ENCODE assay signal across 9 cellular contexts in genomic region chr3:27722957-27723802, GRCh38. TPM values are rescaled to one million over a fixed set of nuclear protein-coding genes. Genes with fewer than 3 reads are reported as not detected.
A peak's percentile ranks its signal among the peaks of the same experiment; 100 is the strongest.
DNase-seq lines count a peak whose midpoint lies in the region; ATAC-seq, FAIRE-seq and TF ChIP-seq lines count a peak whose summit lies in the region.
"Had no signal": no experiment of that assay in that cellular context is flagged by ENCODE, and none has a peak within 500 bp of the region (broad histone marks: within the 10 kb centered on the region; RNA-seq: fewer than 3 reads in every experiment).

No MANE protein-coding gene starts in this region.

- CTCF ChIA-PET in HCT116 (lab: Charles Lee) (interaction anchor here (2.5 kb wide), 1 partner anchor 11 kb away, joined by 30 read pairs; no protein-coding TSS in a partner anchor), mammary epithelial cell (lab: Charles Lee; ENCODE audit: low non-redundant PET) (interaction anchor here (1.8 kb wide), 1 partner anchor 11 kb away, joined by 4 read pairs; no protein-coding TSS in a partner anchor)
- CTCF ChIA-PET in naive thymus-derived CD4-positive, alpha-beta T cell (lab: Charles Lee), result interaction anchor here (1.1 to 5.2 kb wide), 3 partner anchors 11 to 628 kb away, joined by 3 to 30 read pairs (median 3); no protein-coding TSS in a partner anchor

- no peak overlapping the region for H3K9ac ChIP-seq in HCT116 (ENCODE audit: low read length)
- no peak overlapping the region for H3K9ac ChIP-seq in mammary epithelial cell (ENCODE audit: insufficient read depth, low read length)

- no peak for TF ChIP-seq RAD21 in HCT116 (IDR thresholded peaks at IDR 0.05; ENCODE audit: low read depth)

- dilution Hi-C loops in mammary epithelial cell (cut with HindIII; ENCODE audit: low sequenced_read_pairs), result no loop called here

- H3K4me1 ChIP-seq in HCT116 (ENCODE audit: control insufficient read depth in 1 of 2, insufficient read depth in 2 of 2, low read length in 2 of 2) (peaks cover 3 to 10% of the 10 kb centered on the region in 2 experiments; a peak in 2 of 4 replicates), mammary epithelial cell (ENCODE audit: insufficient read depth, low read length) (peaks cover 20% of the 10 kb centered on the region)
- H3K4me1 ChIP-seq in naive thymus-derived CD4-positive, alpha-beta T cell (ENCODE audit: control insufficient read depth in 2 of 2, insufficient read depth in 2 of 2, low read length in 2 of 2), result peaks cover 6 to 30% of the 10 kb centered on the region in 2 donors

- no peak overlapping the region for H3K27ac ChIP-seq in HCT116 (ENCODE audit: low read depth, low read length)
- no peak overlapping the region for H3K27ac ChIP-seq in mammary epithelial cell (ENCODE audit: insufficient read depth, low read depth, low read length)
- H3K27ac ChIP-seq in naive thymus-derived CD4-positive, alpha-beta T cell (ENCODE audit: low read depth, low read length), result no peak overlapping the region

- ATAC-seq in HCT116, result no peak
- no peak for ATAC-seq in naive thymus-derived CD4-positive, alpha-beta T cell
- ATAC-seq in HG03108 (IDR thresholded peaks at IDR 0.05; ENCODE audit: unreplicated experiment), result no peak
- ATAC-seq in HG02840 (IDR thresholded peaks at IDR 0.05; ENCODE audit: low FRiP score, unreplicated experiment), result no peak
- ATAC-seq in GM18505 (IDR thresholded peaks at IDR 0.05; ENCODE audit: unreplicated experiment), result no peak

- H3K27me3 Mint-ChIP-seq in CD14-positive monocyte (ENCODE audit: low read depth in 3 of 3), result peaks cover 89 to 98% (median 91%) of the 10 kb centered on the region in 3 donors
- peaks cover 57 to 89% (median 75%) of the 10 kb centered on the region in 5 donors for H3K27me3 Mint-ChIP-seq in naive thymus-derived CD4-positive, alpha-beta T cell

- peaks cover 0 to 16% (median 6%) of the 10 kb centered on the region in 7 donors for H3K9me3 Mint-ChIP-seq in CD14-positive monocyte
- H3K9me3 Mint-ChIP-seq in naive thymus-derived CD4-positive, alpha-beta T cell, result peaks cover 0 to 2% (median 0%) of the 10 kb centered on the region in 11 donors

- peak overlapping the region; percentile 70 for H2AFZ ChIP-seq in HCT116 (ENCODE audit: low read depth, low read length, poor library complexity, severe bottlenecking)
- H2AFZ ChIP-seq in mammary epithelial cell (ENCODE audit: low read depth, low read length), result peak overlapping the region; percentile 72

- peaks cover 33% of the 10 kb centered on the region for H3K4me1 Mint-ChIP-seq in CD14-positive monocyte
- peaks cover 22 to 50% (median 37%) of the 10 kb centered on the region in 7 donors for H3K4me1 Mint-ChIP-seq in naive thymus-derived CD4-positive, alpha-beta T cell

- H3K9me3 ChIP-seq in HCT116 (ENCODE audit: control insufficient read depth in 1 of 2, insufficient read depth in 1 of 2, low read depth in 1 of 2, low read length in 2 of 2) (no peaks in the 10 kb centered on the region), mammary epithelial cell (replicated peaks; ENCODE audit: insufficient read depth, low read length) (no peaks in the 10 kb centered on the region)
- H3K9me3 ChIP-seq in naive thymus-derived CD4-positive, alpha-beta T cell (ENCODE audit: control insufficient read depth in 2 of 3, low read length in 3 of 3), result no peaks in the 10 kb centered on the region

- RAD21 ChIA-PET in HCT116 (lab: Charles Lee; ENCODE audit: low non-redundant PET in 1 of 2, low total read pairs in 2 of 2, uncharacterized antibody in 2 of 2, unreplicated experiment in 2 of 2), result no interaction called here

- peak overlapping the region; percentile 37 to 89 for H3K4me3 Mint-ChIP-seq in CD14-positive monocyte
- H3K4me3 Mint-ChIP-seq in naive thymus-derived CD4-positive, alpha-beta T cell, result peak overlapping the region; percentile 79 to 93 (median 86)

- TF ChIP-seq CTCF in CD14-positive monocyte (IDR thresholded peaks at IDR 0.05) (no peak), HCT116 (IDR thresholded peaks at IDR 0.05 in 2 of 3, conservative IDR thresholded peaks at IDR 0.05 in 1 of 3; ENCODE audit: borderline replicate concordance in 1 of 3, insufficient read depth in 1 of 3, low read depth in 2 of 3, low read length in 2 of 3) (no peak), mammary epithelial cell (conservative IDR thresholded peaks at IDR 0.05 in 1 of 2, IDR thresholded peaks at IDR 0.05 in 1 of 2; ENCODE audit: extremely low read depth in 1 of 2, insufficient read depth in 1 of 2, low read depth in 1 of 2, low read length in 2 of 2) (no peak)

- no peaks in the 10 kb centered on the region for H3K27me3 ChIP-seq in HCT116 (ENCODE audit: insufficient read depth, low read length)
- peaks cover 3% of the 10 kb centered on the region for H3K27me3 ChIP-seq in mammary epithelial cell (ENCODE audit: insufficient read depth, low read length)
- H3K27me3 ChIP-seq in naive thymus-derived CD4-positive, alpha-beta T cell (ENCODE audit: control insufficient read depth in 2 of 2, insufficient read depth in 2 of 2, low read length in 2 of 2), result peaks cover 0 to 52% of the 10 kb centered on the region in 2 donors

- TF ChIP-seq POLR2A in HCT116 (IDR thresholded peaks at IDR 0.05; ENCODE audit: borderline replicate concordance, extremely low read depth, insufficient read depth, insufficient read length) (no peak), GM12891 (IDR thresholded peaks at IDR 0.05; ENCODE audit: low read depth, low read length) (no peak), GM18505 (IDR thresholded peaks at IDR 0.05; ENCODE audit: borderline replicate concordance, extremely low read depth, insufficient read depth, insufficient read length) (no peak)

- POLR2A ChIA-PET in HCT116 (lab: Charles Lee), result interaction anchor here (3.0 kb wide), 1 partner anchor 11 kb away, joined by 13 read pairs; no protein-coding TSS in a partner anchor
- POLR2A ChIA-PET in naive thymus-derived CD4-positive, alpha-beta T cell (lab: Charles Lee), result interaction anchor here (0.9 to 2.0 kb wide), 3 partner anchors 11 to 626 kb away, joined by 3 to 7 read pairs (median 4); partner anchors contain the start of genes AZI2 and ZCWPW2

- peak overlapping the region; percentile 96 for H3K4me2 ChIP-seq in HCT116 (ENCODE audit: low read length)
- peak overlapping the region; percentile 97 for H3K4me2 ChIP-seq in mammary epithelial cell (ENCODE audit: insufficient read depth, low read depth, low read length)

- H3K9me2 ChIP-seq in HCT116 (ENCODE audit: insufficient read depth), result no peaks in the 10 kb centered on the region

- H3K4me3 ChIP-seq in HCT116 (replicated peaks in 1 of 2; ENCODE audit: low read depth in 1 of 2, low read length in 2 of 2) (peak overlapping the region in 1 of 2 experiments; percentile 90; a peak in 3 of 4 replicates), mammary epithelial cell (replicated peaks in 1 of 3; ENCODE audit: insufficient read depth in 1 of 3, low read depth in 2 of 3, low read length in 3 of 3) (peak overlapping the region in 1 of 3 experiments; percentile 15)
- peak overlapping the region; percentile 68 for H3K4me3 ChIP-seq in naive thymus-derived CD4-positive, alpha-beta T cell (ENCODE audit: low read length)

- H3K79me2 ChIP-seq in HCT116 (ENCODE audit: insufficient read depth, low read length) (no peaks in the 10 kb centered on the region), mammary epithelial cell (ENCODE audit: insufficient read depth, low read length) (no peaks in the 10 kb centered on the region)

- 27% methylated on average over 22 of the region's 31 CpGs for WGBS in mammary epithelial cell (ENCODE audit: low coverage, missing lambda C conversion rate)

- H3K36me3 ChIP-seq in HCT116 (ENCODE audit: control insufficient read depth in 1 of 2, insufficient read depth in 2 of 2, low read length in 2 of 2) (no peaks in the 10 kb centered on the region), mammary epithelial cell (ENCODE audit: insufficient read depth, low read length) (no peaks in the 10 kb centered on the region)
- no peaks in the 10 kb centered on the region for H3K36me3 ChIP-seq in naive thymus-derived CD4-positive, alpha-beta T cell (ENCODE audit: control insufficient read depth in 2 of 3, insufficient read depth in 3 of 3, low read length in 3 of 3)

- H3K27ac Mint-ChIP-seq in CD14-positive monocyte, result no peak overlapping the region
- H3K27ac Mint-ChIP-seq in naive thymus-derived CD4-positive, alpha-beta T cell, result peak overlapping the region in 3 of 9 donors; percentile 8 to 69 (median 56)

- H4K20me1 ChIP-seq in HCT116 (ENCODE audit: insufficient read depth) (no peaks in the 10 kb centered on the region), mammary epithelial cell (ENCODE audit: insufficient read depth, low read length) (no peaks in the 10 kb centered on the region)

- intact Hi-C loops in CD14-positive monocyte (cut with micrococcal nuclease) (no loop called here), HCT116 (cut with micrococcal nuclease) (no loop called here), mammary epithelial cell (cut with micrococcal nuclease) (loop anchor here (5.0 to 10.0 kb wide), 2 partner anchors 72 to 219 kb away; no protein-coding TSS in a partner anchor)
- intact Hi-C loops in naive thymus-derived CD4-positive, alpha-beta T cell (cut with micrococcal nuclease), result loop anchor here (1.0 to 5.0 kb wide), 8 partner anchors 8 to 626 kb away; partner anchors contain the start of genes AZI2 (in 1 of the 2), CMC1 (in 1 of the 2), SLC4A7 (in 1 of the 2) and ZCWPW2 (in 1 of the 2)

- DNase-seq in CD14-positive monocyte (ENCODE audit: low spot score) (no peak), HCT116 (ENCODE audit: low read depth, low spot score) (no peak), mammary epithelial cell (no peak), GM12891 (ENCODE audit: insufficient read length, low spot score) (no peak)
- DNase-seq in naive thymus-derived CD4-positive, alpha-beta T cell, result no peak
- DNase-seq: kidney had no signal

- no peaks in the 10 kb centered on the region for H3K36me3 Mint-ChIP-seq in CD14-positive monocyte
- H3K36me3 Mint-ChIP-seq in naive thymus-derived CD4-positive, alpha-beta T cell, result peaks cover 0 to 5% (median 0%) of the 10 kb centered on the region in 5 donors

- FAIRE-seq in GM12891 (lab: Jason Lieb, UNC), result no peak
- FAIRE-seq: kidney had no signal

- BruUV-seq in HCT116 (replicated peaks; lab: Mats Ljungman, UMichigan) (no TSS peak), mammary epithelial cell (replicated peaks; lab: Mats Ljungman, UMichigan) (no TSS peak)

- in situ Hi-C loops in mammary epithelial cell (cut with MboI; ENCODE audit: low sequenced_read_pairs in 2 of 2), result loop anchor here (25.0 kb wide), 2 partner anchors 364 to 589 kb away; no protein-coding TSS in a partner anchor

TF ChIP-seq in GM12891, 5 proteins besides CTCF, POLR2A, EP300 and RAD21 (continues in another document):
- TF ChIP-seq POU2F2 (IDR thresholded peaks at IDR 0.05; ENCODE audit: low read depth, low read length), result no peak
- no peak for TF ChIP-seq TAF1 (IDR thresholded peaks at IDR 0.05; ENCODE audit: low read depth, low read length)
- TF ChIP-seq POLR2AphosphoS5 (IDR thresholded peaks at IDR 0.05; ENCODE audit: low read depth, low read length), result no peak

RNA-seq across cellular contexts. Expression of gene EOMES, which starts 1.1 kb away (rescaled TPM):
- polyA plus RNA-seq in CD14-positive monocyte, result under 1 TPM; 0.09 to 0.21 TPM
- total RNA-seq in HCT116 (2021; ENCODE audit: unreplicated experiment), result 1.4 TPM
- 0.56 and 0.70 TPM in 2 replicates for polyA plus RNA-seq in HCT116 (2012)
- under 1 TPM; 0.17 to 0.94 TPM for total RNA-seq in mammary epithelial cell
- 2.3 TPM for polyA plus RNA-seq in mammary epithelial cell
- polyA minus RNA-seq in mammary epithelial cell, result 4.2 TPM
- 1 to 10 TPM in 4 of 5 experiments, under 1 TPM in 1; 0.67 to 9.5 (median 1.4) TPM for total RNA-seq in naive thymus-derived CD4-positive, alpha-beta T cell
- 1 to 10 TPM; 1.5 to 1.9 TPM for polyA plus RNA-seq in naive thymus-derived CD4-positive, alpha-beta T cell
- not detected for polyA plus RNA-seq in GM12891 (2012; ENCODE audit: low read depth, missing spikeins)

Comparison
In these comparisons a context has a peak if more than half of its experiments do, and no peak if none do; other contexts are left out.
1. intact Hi-C loops: an anchor here in mammary epithelial cell (5.0 to 10.0 kb wide) and naive thymus-derived CD4-positive, alpha-beta T cell (1.0 to 5.0 kb wide); none called in CD14-positive monocyte and HCT116.